8 cellular contexts compared by ENCODE assay signal in genomic region chr12:7130537-7130790, GRCh38. TPM values are rescaled to one million over a fixed set of nuclear protein-coding genes. Genes with fewer than 3 reads are reported as not detected.
A peak's percentile ranks its signal among the peaks of the same experiment; 100 is the strongest.
DNase-seq lines count a peak whose midpoint lies in the region; ATAC-seq and TF ChIP-seq lines count a peak whose summit lies in the region.

No MANE protein-coding gene starts in this region.

- H3K9ac ChIP-seq in adipocyte (ENCODE audit: low read length) = no peak overlapping the region

- H3K9me3 ChIP-seq in adipocyte (ENCODE audit: control insufficient read depth, low read length) = no peaks in the 10 kb centered on the region
- H3K9me3 ChIP-seq in left lung = no peaks in the 10 kb centered on the region
- H3K9me3 ChIP-seq in tibial nerve = no peaks in the 10 kb centered on the region

- peak overlapping the region; percentile 45 for H3K4me3 ChIP-seq in adipocyte (ENCODE audit: low read length)
- H3K4me3 ChIP-seq in left lung = peak overlapping the region; percentile 59 to 63
- peak overlapping the region; percentile 51 to 66 (median 64) for H3K4me3 ChIP-seq in tibial nerve

- peaks cover 11% of the 10 kb centered on the region for H3K36me3 Mint-ChIP-seq in activated T-cell treated with anti-CD3 and anti-CD28 coated beads, Interleukin-2, amount 50 U/mL, for 24 hours (ENCODE audit: low read depth)

- intact Hi-C loops in left lung (cut with DNase I) = no loop called here

- peak overlapping the region; percentile 36 to 58 for H3K27ac ChIP-seq in left lung
- H3K27ac ChIP-seq in tibial nerve = peak overlapping the region; percentile 60 to 90 (median 79)

- no peaks in the 10 kb centered on the region for H3K9me3 Mint-ChIP-seq in activated T-cell treated with anti-CD3 and anti-CD28 coated beads, Interleukin-2, amount 50 U/mL, for 24 hours

- ATAC-seq in left lung (peak; percentile 27), GM18505 (IDR thresholded peaks at IDR 0.05; ENCODE audit: unreplicated experiment) (no peak)

- no peaks in the 10 kb centered on the region for H3K27me3 Mint-ChIP-seq in activated T-cell treated with anti-CD3 and anti-CD28 coated beads, Interleukin-2, amount 50 U/mL, for 24 hours

- DNase-seq in activated T-cell treated with anti-CD3 and anti-CD28 coated beads, Interleukin-2, amount 50 U/mL, for 24 hours = no peak
- no peak for DNase-seq in activated T-cell treated with anti-CD3 and anti-CD28 coated beads, Interleukin-2, amount 50 U/mL, for 1 hour
- DNase-seq in adipocyte (ENCODE audit: low read depth) (no peak), left lung (no peak), tibial nerve (ENCODE audit: low spot score in 2 of 2) (no peak), NCI-H1417 treated with DMSO at 0.1 percent for 48 hours (lab: John Stamatoyannopoulos, UW) (no peak), nucleus accumbens (lab: John Stamatoyannopoulos, UW) (no peak)

- TF ChIP-seq POLR2A in tibial nerve (IDR thresholded peaks at IDR 0.05) = no peak
- no peak for TF ChIP-seq POLR2A in GM18505 (IDR thresholded peaks at IDR 0.05; ENCODE audit: borderline replicate concordance, extremely low read depth, insufficient read depth, insufficient read length)

- TF ChIP-seq EP300 in tibial nerve (IDR thresholded peaks at IDR 0.05) = no peak

- peaks cover 7% of the 10 kb centered on the region for H3K4me1 ChIP-seq in adipocyte (ENCODE audit: control insufficient read depth, insufficient read depth, low read length)
- peaks cover 5 to 27% of the 10 kb centered on the region in 2 donors for H3K4me1 ChIP-seq in left lung
- peaks cover 0 to 37% (median 15%) of the 10 kb centered on the region in 4 donors for H3K4me1 ChIP-seq in tibial nerve

- H3K4me1 Mint-ChIP-seq in activated T-cell treated with anti-CD3 and anti-CD28 coated beads, Interleukin-2, amount 50 U/mL, for 24 hours (ENCODE audit: low read depth) = peaks cover 37% of the 10 kb centered on the region

- H3K27me3 ChIP-seq in adipocyte (replicated peaks; ENCODE audit: control insufficient read depth, insufficient read depth, low read length) = peaks cover 34% of the 10 kb centered on the region
- H3K27me3 ChIP-seq in left lung = peaks cover 0 to 36% of the 10 kb centered on the region in 2 donors
- no peaks in the 10 kb centered on the region for H3K27me3 ChIP-seq in tibial nerve

- WGBS in tibial nerve, 2 donors = 0% methylated on average over 11 to 13 of the region's 14 CpGs

- peaks cover 5% of the 10 kb centered on the region for H3K36me3 ChIP-seq in adipocyte (ENCODE audit: control insufficient read depth, insufficient read depth, low read length, severe bottlenecking)
- H3K36me3 ChIP-seq in left lung = peaks cover 0 to 17% of the 10 kb centered on the region in 2 donors
- peaks cover 0 to 18% (median 0%) of the 10 kb centered on the region in 3 donors for H3K36me3 ChIP-seq in tibial nerve

- peak overlapping the region; percentile 60 for H3K27ac Mint-ChIP-seq in activated T-cell treated with anti-CD3 and anti-CD28 coated beads, Interleukin-2, amount 50 U/mL, for 24 hours

- H3K4me3 Mint-ChIP-seq in activated T-cell treated with anti-CD3 and anti-CD28 coated beads, Interleukin-2, amount 50 U/mL, for 24 hours = peak overlapping the region; percentile 81

- TF ChIP-seq CTCF in left lung (IDR thresholded peaks at IDR 0.05) (no peak), tibial nerve (IDR thresholded peaks at IDR 0.05) (no peak)

RNA-seq across cellular contexts. Expression of gene CLSTN3, which starts 0.3 kb away (rescaled TPM):
- total RNA-seq in left lung = 10 to 100 TPM; 30.3 to 45.8 TPM
- 100 to 1,000 TPM in 1 of 4 donors, 10 to 100 TPM in 3; 40.0 to 112 (median 79.6) TPM for total RNA-seq in tibial nerve

RNA-seq across cellular contexts. Expression of gene RBP5, which starts 1.8 kb away (rescaled TPM):
- total RNA-seq in left lung (1 to 10 TPM; 1.2 to 2.3 TPM), tibial nerve (1 to 10 TPM in 3 of 4 donors, under 1 TPM in 1; 0.78 to 9.9 (median 2.2) TPM)

RNA-seq across cellular contexts. Expression of gene C1RL, which starts 21.4 kb away (rescaled TPM):
- total RNA-seq in left lung (10 to 100 TPM; 65.9 to 72.7 TPM), tibial nerve (100 to 1,000 TPM; 125 to 214 (median 180) TPM)

RNA-seq across cellular contexts. Expression of gene C1R, which starts 38.2 kb away (rescaled TPM):
- total RNA-seq in left lung = 100 to 1,000 TPM; 403 to 693 TPM
- 1,000 to 10,000 TPM in 1 of 4 donors, 100 to 1,000 TPM in 3; 528 to 1,237 (median 593) TPM for total RNA-seq in tibial nerve

RNA-seq across cellular contexts. Expression of gene PEX5, which starts 59.0 kb away (rescaled TPM):
- total RNA-seq in left lung (10 to 100 TPM; 34.1 to 36.5 TPM), tibial nerve (10 to 100 TPM; 58.1 to 70.6 (median 65.7) TPM)
